20 cellular contexts compared by ENCODE assay signal in the genomic region with DNA sequence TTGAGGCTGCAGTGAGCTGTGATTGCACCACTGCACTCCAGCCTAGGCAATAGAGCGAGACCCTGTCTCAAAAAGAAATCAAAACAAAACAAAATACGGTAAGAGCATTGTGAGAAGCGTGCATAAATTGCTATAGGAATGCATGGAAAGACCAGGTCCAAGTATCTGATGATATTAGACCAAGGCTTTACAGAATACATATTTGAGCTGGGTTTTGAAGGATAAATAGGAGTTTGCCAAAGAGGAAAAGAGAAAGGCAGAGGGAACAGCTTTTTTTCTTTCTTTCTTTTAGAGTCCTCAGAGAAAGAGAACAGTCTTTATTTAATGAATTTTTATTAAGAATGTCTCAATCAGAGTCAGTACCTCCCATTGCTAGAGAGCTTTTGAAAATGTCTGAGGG.
"Had no signal": no experiment of that assay in that cellular context is flagged by ENCODE, and none has a peak within 500 bp of the region (broad histone marks: within the 10 kb centered on the region; RNA-seq: fewer than 3 reads in every experiment).

No MANE protein-coding gene starts in this region.

- H3K36me3 Mint-ChIP-seq: memory B cell; naive thymus-derived CD8-positive, alpha-beta T cell had no signal

- H3K9me3 Mint-ChIP-seq: memory B cell; naive thymus-derived CD8-positive, alpha-beta T cell had no signal

- H3K27me3 Mint-ChIP-seq: naive thymus-derived CD8-positive, alpha-beta T cell had no signal

- H3K4me1 ChIP-seq: esophagus muscularis mucosa, gastrocnemius medialis, heart right ventricle, left lung, lower lobe of right lung had no signal

- H3K4me3 ChIP-seq: coronary artery, dorsolateral prefrontal cortex, esophagus muscularis mucosa, gastrocnemius medialis, heart right ventricle, left lung, lower lobe of right lung had no signal

- DNase-seq: dermis blood vessel endothelial cell; dorsolateral prefrontal cortex; effector CD4-positive, alpha-beta T cell; effector memory CD4-positive, alpha-beta T cell; foreskin fibroblast; foreskin melanocyte; gastrocnemius medialis; glutamatergic neuron; head of caudate nucleus; heart right ventricle; hippocampal formation; left cardiac atrium; left lung; left ventricle myocardium superior; lower lobe of right lung; midbrain had no signal

- H3K9me3 ChIP-seq: esophagus muscularis mucosa, gastrocnemius medialis, heart right ventricle, left lung, lower lobe of right lung had no signal

- H3K27me3 ChIP-seq: esophagus muscularis mucosa, left lung had no signal

- ATAC-seq: gastrocnemius medialis, heart right ventricle, left cardiac atrium, left lung, left ventricle myocardium superior, lower lobe of right lung had no signal

- H3K4me3 Mint-ChIP-seq: memory B cell had no signal

- H3K36me3 ChIP-seq: esophagus muscularis mucosa, gastrocnemius medialis, heart right ventricle, left lung, lower lobe of right lung had no signal

- H3K27ac ChIP-seq: coronary artery, dorsolateral prefrontal cortex, esophagus muscularis mucosa, gastrocnemius medialis, heart right ventricle, left lung, lower lobe of right lung had no signal

- H3K4me1 Mint-ChIP-seq: memory B cell had no signal

- H3K27ac Mint-ChIP-seq: memory B cell had no signal
